ENCODE assay signal across 8 cellular contexts in the genomic region with DNA sequence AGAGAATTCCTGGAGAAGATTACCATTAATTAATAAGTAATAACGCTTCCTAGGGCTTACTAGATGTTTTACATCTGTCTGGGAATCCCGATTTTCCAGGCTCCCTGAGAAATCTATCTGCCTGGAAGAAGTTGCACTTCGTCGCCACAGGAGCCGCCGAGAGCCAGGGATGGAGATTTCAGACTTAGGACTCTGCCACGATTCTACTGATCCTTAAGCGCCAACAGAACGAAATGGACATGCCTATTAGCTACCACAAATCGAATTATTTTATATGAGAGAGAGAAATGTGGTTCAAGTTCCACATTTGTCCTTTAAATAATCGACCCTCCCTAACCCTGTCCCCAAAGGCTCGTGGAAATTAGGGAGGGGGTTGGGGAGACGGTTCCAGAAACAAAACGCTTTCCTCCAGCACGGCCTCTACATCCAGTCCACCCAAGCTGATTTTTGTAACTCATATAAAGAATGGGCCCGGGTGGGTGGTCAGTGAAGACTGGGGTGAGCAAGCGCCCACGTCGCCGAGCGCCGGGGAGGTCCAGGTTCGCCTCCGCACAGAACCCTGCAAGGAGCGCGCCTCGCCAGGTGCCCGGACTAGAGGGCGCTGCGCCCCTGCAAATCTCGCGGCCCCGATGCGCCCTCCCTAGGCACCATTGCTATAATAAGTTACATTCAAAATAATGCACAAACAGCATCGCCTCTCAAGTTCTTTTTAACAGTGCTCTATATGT. TPM values are rescaled to one million over a fixed set of nuclear protein-coding genes. Genes with fewer than 3 reads are reported as not detected.
A peak's percentile ranks its signal among the peaks of the same experiment; 100 is the strongest.
DNase-seq lines count a peak whose midpoint lies in the region; ATAC-seq, FAIRE-seq and TF ChIP-seq lines count a peak whose summit lies in the region.

No MANE protein-coding gene starts in this region.

- TF ChIP-seq POLR2A in H54 (IDR thresholded peaks at IDR 0.05; ENCODE audit: low read depth, low read length) (no peak), thyroid gland (IDR thresholded peaks at IDR 0.05) (no peak)

- H3K4me3 ChIP-seq in endocrine pancreas (ENCODE audit: control insufficient read depth, insufficient read depth, low read length) (peak overlapping the region; percentile 75), lower lobe of right lung (peak overlapping the region; percentile 77), thyroid gland (replicated peaks in 1 of 3) (peak overlapping the region; percentile 31 to 83 (median 65))

- H3K36me3 ChIP-seq in endocrine pancreas (ENCODE audit: control insufficient read depth, insufficient read depth, low read length) (no peaks in the 10 kb centered on the region), lower lobe of right lung (no peaks in the 10 kb centered on the region), thyroid gland (no peaks in the 10 kb centered on the region)

- WGBS in thyroid gland, 2 donors, result 1 to 4% methylated on average over 17 of the region's 35 CpGs

- H3K27ac ChIP-seq in lower lobe of right lung (peak overlapping the region; percentile 83), thyroid gland (peak overlapping the region in 2 of 3 donors; percentile 91 to 96)

- intact Hi-C loops in lower lobe of right lung (cut with DNase I), result no loop called here
- intact Hi-C loops in thyroid gland (cut with DNase I), result no loop called here

- no peaks in the 10 kb centered on the region for H3K27me3 ChIP-seq in endocrine pancreas (ENCODE audit: control insufficient read depth, insufficient read depth, low read length)
- peaks cover 17% of the 10 kb centered on the region for H3K27me3 ChIP-seq in lower lobe of right lung (ENCODE audit: low read depth)
- H3K27me3 ChIP-seq in thyroid gland, result no peaks in the 10 kb centered on the region

- H3K4me1 ChIP-seq in endocrine pancreas (ENCODE audit: control insufficient read depth, insufficient read depth, low read length) (no peaks in the 10 kb centered on the region), lower lobe of right lung (peaks cover 6% of the 10 kb centered on the region), thyroid gland (peaks cover 0 to 4% of the 10 kb centered on the region in 2 donors)

- in situ Hi-C loops in ACHN (cut with HindIII; ENCODE audit: low pct_ligation_motif_present, low pct_unique_long_range_greater_than_20kb, low sequenced_read_pairs), result no loop called here

- H3K9me3 ChIP-seq in endocrine pancreas (ENCODE audit: control insufficient read depth, low read length), result no peaks in the 10 kb centered on the region
- H3K9me3 ChIP-seq in lower lobe of right lung, result no peaks in the 10 kb centered on the region
- no peaks in the 10 kb centered on the region for H3K9me3 ChIP-seq in thyroid gland

- peak overlapping the region; percentile 84 for H3K9ac ChIP-seq in endocrine pancreas (ENCODE audit: control insufficient read depth, insufficient read depth, low read length)

- DNase-seq in ACHN (peak; percentile 80), H54 (ENCODE audit: insufficient read length, low spot score) (peak; percentile 33), RKO (ENCODE audit: low spot score) (peak; percentile 83), lower lobe of right lung (peak; percentile 76), thyroid gland (peak; percentile 72 to 83), NCI-H2171 (lab: John Stamatoyannopoulos, UW) (no peak)

- FAIRE-seq in H54 (lab: Jason Lieb, UNC), result no peak

- ATAC-seq in lower lobe of right lung, result peak; percentile 82 to 84
- ATAC-seq in GM21576 (IDR thresholded peaks at IDR 0.05; ENCODE audit: unreplicated experiment), result no peak

- TF ChIP-seq CTCF in lower lobe of right lung (IDR thresholded peaks at IDR 0.05) (peak; percentile 65), thyroid gland (IDR thresholded peaks at IDR 0.05) (peak; percentile 19 to 72 (median 45))

RNA-seq across cellular contexts. Expression of a gene that starts 1.9 kb away (rescaled TPM):
- total RNA-seq in lower lobe of right lung (106 TPM), thyroid gland (10 to 100 TPM; 73.1 to 95.6 (median 76.5) TPM)
